In the genomic region with DNA sequence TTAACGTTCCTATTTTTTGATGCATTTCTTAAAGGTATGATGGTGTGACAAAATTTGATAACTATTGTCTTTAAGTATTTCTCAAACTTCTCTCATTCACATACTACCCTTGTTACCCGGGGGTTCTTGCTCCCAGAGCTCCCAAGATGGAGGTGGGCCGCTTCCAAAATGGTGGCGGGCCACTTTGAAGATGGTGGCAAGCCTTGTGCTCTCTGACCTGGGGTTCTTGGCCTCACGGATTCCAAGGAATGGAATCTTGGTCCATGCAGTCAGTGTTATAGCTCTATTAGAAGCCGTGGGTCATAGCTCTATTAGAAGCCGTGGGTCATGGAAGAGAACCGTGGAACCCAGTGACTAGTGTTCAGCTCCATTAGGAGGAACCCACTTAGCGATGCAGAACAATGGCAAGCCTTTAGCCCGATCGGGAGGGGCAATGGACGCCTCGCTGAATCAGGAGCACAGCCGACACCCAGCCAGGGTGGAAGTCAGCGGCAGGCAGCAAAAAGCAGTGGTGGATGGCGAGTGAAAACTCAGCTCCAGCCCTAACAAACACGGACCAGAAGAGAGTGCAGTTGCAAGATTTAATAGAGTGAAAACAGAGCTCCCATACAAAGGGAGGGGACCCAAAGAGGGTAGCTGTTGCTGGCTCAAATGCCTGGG, we compare ENCODE assay signal across 1 cellular context.
TF ChIP-seq lines count a peak whose summit lies in the region.

No MANE protein-coding gene starts in this region.

TF ChIP-seq in WTC11, 78 proteins besides CTCF, POLR2A, EP300 and RAD21 (continued from another document):
- TF ChIP-seq, protein P1, sequence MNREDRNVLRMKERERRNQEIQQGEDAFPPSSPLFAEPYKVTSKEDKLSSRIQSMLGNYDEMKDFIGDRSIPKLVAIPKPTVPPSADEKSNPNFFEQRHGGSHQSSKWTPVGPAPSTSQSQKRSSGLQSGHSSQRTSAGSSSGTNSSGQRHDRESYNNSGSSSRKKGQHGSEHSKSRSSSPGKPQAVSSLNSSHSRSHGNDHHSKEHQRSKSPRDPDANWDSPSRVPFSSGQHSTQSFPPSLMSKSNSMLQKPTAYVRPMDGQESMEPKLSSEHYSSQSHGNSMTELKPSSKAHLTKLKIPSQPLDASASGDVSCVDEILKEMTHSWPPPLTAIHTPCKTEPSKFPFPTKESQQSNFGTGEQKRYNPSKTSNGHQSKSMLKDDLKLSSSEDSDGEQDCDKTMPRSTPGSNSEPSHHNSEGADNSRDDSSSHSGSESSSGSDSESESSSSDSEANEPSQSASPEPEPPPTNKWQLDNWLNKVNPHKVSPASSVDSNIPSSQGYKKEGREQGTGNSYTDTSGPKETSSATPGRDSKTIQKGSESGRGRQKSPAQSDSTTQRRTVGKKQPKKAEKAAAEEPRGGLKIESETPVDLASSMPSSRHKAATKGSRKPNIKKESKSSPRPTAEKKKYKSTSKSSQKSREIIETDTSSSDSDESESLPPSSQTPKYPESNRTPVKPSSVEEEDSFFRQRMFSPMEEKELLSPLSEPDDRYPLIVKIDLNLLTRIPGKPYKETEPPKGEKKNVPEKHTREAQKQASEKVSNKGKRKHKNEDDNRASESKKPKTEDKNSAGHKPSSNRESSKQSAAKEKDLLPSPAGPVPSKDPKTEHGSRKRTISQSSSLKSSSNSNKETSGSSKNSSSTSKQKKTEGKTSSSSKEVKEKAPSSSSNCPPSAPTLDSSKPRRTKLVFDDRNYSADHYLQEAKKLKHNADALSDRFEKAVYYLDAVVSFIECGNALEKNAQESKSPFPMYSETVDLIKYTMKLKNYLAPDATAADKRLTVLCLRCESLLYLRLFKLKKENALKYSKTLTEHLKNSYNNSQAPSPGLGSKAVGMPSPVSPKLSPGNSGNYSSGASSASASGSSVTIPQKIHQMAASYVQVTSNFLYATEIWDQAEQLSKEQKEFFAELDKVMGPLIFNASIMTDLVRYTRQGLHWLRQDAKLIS (CRISPR knock-in tag; IDR thresholded peaks at IDR 0.05; ENCODE audit: borderline replicate concordance): no peak
- TF ChIP-seq RELA (CRISPR knock-in tag; IDR thresholded peaks at IDR 0.05; ENCODE audit: borderline replicate concordance) (no peak), NFYB (CRISPR knock-in tag; conservative IDR thresholded peaks at IDR 0.05; ENCODE audit: low read depth) (no peak), SOX15 (CRISPR knock-in tag; IDR thresholded peaks at IDR 0.05) (no peak), ETV6 (CRISPR knock-in tag; IDR thresholded peaks at IDR 0.05) (no peak), RORB (CRISPR knock-in tag; IDR thresholded peaks at IDR 0.05) (no peak), ZBTB21 (CRISPR knock-in tag; IDR thresholded peaks at IDR 0.05; ENCODE audit: borderline replicate concordance) (no peak), MYBL2 (CRISPR knock-in tag; IDR thresholded peaks at IDR 0.05) (no peak)
- TF ChIP-seq, protein P2, sequence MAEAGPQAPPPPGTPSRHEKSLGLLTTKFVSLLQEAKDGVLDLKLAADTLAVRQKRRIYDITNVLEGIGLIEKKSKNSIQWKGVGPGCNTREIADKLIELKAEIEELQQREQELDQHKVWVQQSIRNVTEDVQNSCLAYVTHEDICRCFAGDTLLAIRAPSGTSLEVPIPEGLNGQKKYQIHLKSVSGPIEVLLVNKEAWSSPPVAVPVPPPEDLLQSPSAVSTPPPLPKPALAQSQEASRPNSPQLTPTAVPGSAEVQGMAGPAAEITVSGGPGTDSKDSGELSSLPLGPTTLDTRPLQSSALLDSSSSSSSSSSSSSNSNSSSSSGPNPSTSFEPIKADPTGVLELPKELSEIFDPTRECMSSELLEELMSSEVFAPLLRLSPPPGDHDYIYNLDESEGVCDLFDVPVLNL (CRISPR knock-in tag; IDR thresholded peaks at IDR 0.05; ENCODE audit: borderline replicate concordance, low read depth): no peak
- TF ChIP-seq, protein P3, sequence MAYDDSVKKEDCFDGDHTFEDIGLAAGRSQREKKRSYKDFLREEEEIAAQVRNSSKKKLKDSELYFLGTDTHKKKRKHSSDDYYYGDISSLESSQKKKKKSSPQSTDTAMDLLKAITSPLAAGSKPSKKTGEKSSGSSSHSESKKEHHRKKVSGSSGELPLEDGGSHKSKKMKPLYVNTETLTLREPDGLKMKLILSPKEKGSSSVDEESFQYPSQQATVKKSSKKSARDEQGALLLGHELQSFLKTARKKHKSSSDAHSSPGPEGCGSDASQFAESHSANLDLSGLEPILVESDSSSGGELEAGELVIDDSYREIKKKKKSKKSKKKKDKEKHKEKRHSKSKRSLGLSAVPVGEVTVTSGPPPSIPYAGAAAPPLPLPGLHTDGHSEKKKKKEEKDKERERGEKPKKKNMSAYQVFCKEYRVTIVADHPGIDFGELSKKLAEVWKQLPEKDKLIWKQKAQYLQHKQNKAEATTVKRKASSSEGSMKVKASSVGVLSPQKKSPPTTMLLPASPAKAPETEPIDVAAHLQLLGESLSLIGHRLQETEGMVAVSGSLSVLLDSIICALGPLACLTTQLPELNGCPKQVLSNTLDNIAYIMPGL (CRISPR knock-in tag; IDR thresholded peaks at IDR 0.05): no peak
- TF ChIP-seq, protein P4, sequence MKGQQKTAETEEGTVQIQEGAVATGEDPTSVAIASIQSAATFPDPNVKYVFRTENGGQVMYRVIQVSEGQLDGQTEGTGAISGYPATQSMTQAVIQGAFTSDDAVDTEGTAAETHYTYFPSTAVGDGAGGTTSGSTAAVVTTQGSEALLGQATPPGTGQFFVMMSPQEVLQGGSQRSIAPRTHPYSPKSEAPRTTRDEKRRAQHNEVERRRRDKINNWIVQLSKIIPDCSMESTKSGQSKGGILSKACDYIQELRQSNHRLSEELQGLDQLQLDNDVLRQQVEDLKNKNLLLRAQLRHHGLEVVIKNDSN (CRISPR knock-in tag; IDR thresholded peaks at IDR 0.05): no peak
- TF ChIP-seq, protein P5, sequence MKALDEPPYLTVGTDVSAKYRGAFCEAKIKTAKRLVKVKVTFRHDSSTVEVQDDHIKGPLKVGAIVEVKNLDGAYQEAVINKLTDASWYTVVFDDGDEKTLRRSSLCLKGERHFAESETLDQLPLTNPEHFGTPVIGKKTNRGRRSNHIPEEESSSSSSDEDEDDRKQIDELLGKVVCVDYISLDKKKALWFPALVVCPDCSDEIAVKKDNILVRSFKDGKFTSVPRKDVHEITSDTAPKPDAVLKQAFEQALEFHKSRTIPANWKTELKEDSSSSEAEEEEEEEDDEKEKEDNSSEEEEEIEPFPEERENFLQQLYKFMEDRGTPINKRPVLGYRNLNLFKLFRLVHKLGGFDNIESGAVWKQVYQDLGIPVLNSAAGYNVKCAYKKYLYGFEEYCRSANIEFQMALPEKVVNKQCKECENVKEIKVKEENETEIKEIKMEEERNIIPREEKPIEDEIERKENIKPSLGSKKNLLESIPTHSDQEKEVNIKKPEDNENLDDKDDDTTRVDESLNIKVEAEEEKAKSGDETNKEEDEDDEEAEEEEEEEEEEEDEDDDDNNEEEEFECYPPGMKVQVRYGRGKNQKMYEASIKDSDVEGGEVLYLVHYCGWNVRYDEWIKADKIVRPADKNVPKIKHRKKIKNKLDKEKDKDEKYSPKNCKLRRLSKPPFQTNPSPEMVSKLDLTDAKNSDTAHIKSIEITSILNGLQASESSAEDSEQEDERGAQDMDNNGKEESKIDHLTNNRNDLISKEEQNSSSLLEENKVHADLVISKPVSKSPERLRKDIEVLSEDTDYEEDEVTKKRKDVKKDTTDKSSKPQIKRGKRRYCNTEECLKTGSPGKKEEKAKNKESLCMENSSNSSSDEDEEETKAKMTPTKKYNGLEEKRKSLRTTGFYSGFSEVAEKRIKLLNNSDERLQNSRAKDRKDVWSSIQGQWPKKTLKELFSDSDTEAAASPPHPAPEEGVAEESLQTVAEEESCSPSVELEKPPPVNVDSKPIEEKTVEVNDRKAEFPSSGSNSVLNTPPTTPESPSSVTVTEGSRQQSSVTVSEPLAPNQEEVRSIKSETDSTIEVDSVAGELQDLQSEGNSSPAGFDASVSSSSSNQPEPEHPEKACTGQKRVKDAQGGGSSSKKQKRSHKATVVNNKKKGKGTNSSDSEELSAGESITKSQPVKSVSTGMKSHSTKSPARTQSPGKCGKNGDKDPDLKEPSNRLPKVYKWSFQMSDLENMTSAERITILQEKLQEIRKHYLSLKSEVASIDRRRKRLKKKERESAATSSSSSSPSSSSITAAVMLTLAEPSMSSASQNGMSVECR (CRISPR knock-in tag; IDR thresholded peaks at IDR 0.05; ENCODE audit: borderline replicate concordance): no peak
- TF ChIP-seq, protein P6, sequence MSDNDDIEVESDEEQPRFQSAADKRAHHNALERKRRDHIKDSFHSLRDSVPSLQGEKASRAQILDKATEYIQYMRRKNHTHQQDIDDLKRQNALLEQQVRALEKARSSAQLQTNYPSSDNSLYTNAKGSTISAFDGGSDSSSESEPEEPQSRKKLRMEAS (CRISPR knock-in tag; IDR thresholded peaks at IDR 0.05): no peak
